20 cellular contexts compared by ENCODE assay signal in the genomic region with DNA sequence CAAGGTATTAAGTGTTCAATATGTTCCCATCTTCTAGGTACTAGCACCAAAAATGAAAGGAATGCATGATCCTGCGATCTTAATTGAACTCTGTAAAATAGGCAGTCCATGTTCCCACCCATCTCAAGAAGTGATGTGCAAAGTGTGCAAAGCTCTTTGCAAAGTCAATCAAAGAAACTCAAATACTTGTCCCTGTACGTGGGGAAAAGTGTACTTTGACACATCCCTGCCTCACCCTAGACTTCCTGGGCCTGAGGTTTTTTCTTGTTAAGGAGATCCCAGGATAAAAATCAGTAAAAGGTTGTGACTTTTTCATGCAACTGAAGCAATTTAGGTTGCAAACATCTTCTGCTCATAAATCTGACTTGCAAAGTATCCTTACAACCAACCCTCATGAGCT. TPM values are rescaled to one million over a fixed set of nuclear protein-coding genes. Genes with fewer than 3 reads are reported as not detected.
DNase-seq lines count a peak whose midpoint lies in the region; ATAC-seq and TF ChIP-seq lines count a peak whose summit lies in the region.
"Had no signal": no experiment of that assay in that cellular context is flagged by ENCODE, and none has a peak within 500 bp of the region (broad histone marks: within the 10 kb centered on the region; RNA-seq: fewer than 3 reads in every experiment).

No MANE protein-coding gene starts in this region.

- ATAC-seq in T-helper 17 cell, result no peak
- ATAC-seq in memory B cell (ENCODE audit: low read depth), result no peak
- ATAC-seq: activated CD8-positive, alpha-beta T cell treated with anti-CD3 and anti-CD28 coated beads, Interleukin-2, amount 10 ng/mL, durations not matched to agents 7 days and 5 days; activated T-helper 17 cell treated with anti-CD3 and anti-CD28 coated beads, Interleukin-2, amount 50 U/mL, for 72 hours had no signal

- H3K27me3 ChIP-seq in tibial artery, result no peaks in the 10 kb centered on the region
- no peaks in the 10 kb centered on the region for H3K27me3 ChIP-seq in uterus
- H3K27me3 ChIP-seq: thyroid gland had no signal

- no peaks in the 10 kb centered on the region for H3K9me3 Mint-ChIP-seq in activated T-cell treated with anti-CD3 and anti-CD28 coated beads, Interleukin-2, amount 50 U/mL, for 24 hours
- H3K9me3 Mint-ChIP-seq in memory B cell, result no peaks in the 10 kb centered on the region
- H3K9me3 Mint-ChIP-seq: activated T-helper 17 cell treated with anti-CD3 and anti-CD28 coated beads, Interleukin-2, amount 50 U/mL, for 72 hours had no signal

- H3K36me3 ChIP-seq in tibial artery (peaks cover 10 to 12% (median 11%) of the 10 kb centered on the region in 3 donors), uterus (no peaks in the 10 kb centered on the region)

- TF ChIP-seq CTCF in tibial artery (IDR thresholded peaks at IDR 0.05) (no peak), uterus (IDR thresholded peaks at IDR 0.05) (no peak)

- no peak for DNase-seq in activated T-cell treated with anti-CD3 and anti-CD28 coated beads, Interleukin-2, amount 50 U/mL, for 24 hours
- no peak for DNase-seq in activated T-cell treated with anti-CD3 and anti-CD28 coated beads, Interleukin-2, amount 50 U/mL, for 1 hour
- DNase-seq in T-helper 17 cell (no peak), memory B cell (ENCODE audit: low spot score in 2 of 2) (no peak), tibial artery (no peak), uterus (no peak), pons (ENCODE audit: low spot score) (no peak)
- no peak for DNase-seq in NK-92 treated with Interleukin-12 subunit alpha and Interleukin-12 subunit beta, amount 100 ng/mL, for 24 hours (lab: John Stamatoyannopoulos, UW)
- DNase-seq: activated CD8-positive, alpha-beta T cell treated with anti-CD3 and anti-CD28 coated beads, Interleukin-2, amount 10 ng/mL, durations not matched to agents 7 days and 5 days; aorta; EL; foreskin fibroblast; NCI-H146; NCI-H226; stimulated activated CD4-positive, alpha-beta T cell treated with anti-CD3 and anti-CD28 coated beads, Interleukin-4, amount 100 ng/mL, for 4 hours; stimulated activated CD8-positive, alpha-beta memory T cell treated with anti-CD3 and anti-CD28 coated beads, Interleukin-4, amount 100 ng/mL, for 48 hours; SW 1271; thyroid gland had no signal

- H3K27me3 Mint-ChIP-seq in activated T-cell treated with anti-CD3 and anti-CD28 coated beads, Interleukin-2, amount 50 U/mL, for 24 hours, result no peaks in the 10 kb centered on the region
- H3K27me3 Mint-ChIP-seq in T-helper 17 cell, result no peaks in the 10 kb centered on the region
- no peaks in the 10 kb centered on the region for H3K27me3 Mint-ChIP-seq in memory B cell
- H3K27me3 Mint-ChIP-seq: activated T-helper 17 cell treated with anti-CD3 and anti-CD28 coated beads, Interleukin-2, amount 50 U/mL, for 72 hours had no signal

- H3K4me3 Mint-ChIP-seq in activated T-cell treated with anti-CD3 and anti-CD28 coated beads, Interleukin-2, amount 50 U/mL, for 24 hours, result no peak overlapping the region
- H3K4me3 Mint-ChIP-seq in T-helper 17 cell (peak overlapping the region; percentile 12), memory B cell (no peak overlapping the region)
- H3K4me3 Mint-ChIP-seq: activated CD8-positive, alpha-beta T cell treated with anti-CD3 and anti-CD28 coated beads, Interleukin-2, amount 10 ng/mL, durations not matched to agents 7 days and 5 days; activated T-helper 17 cell treated with anti-CD3 and anti-CD28 coated beads, Interleukin-2, amount 50 U/mL, for 72 hours had no signal

- intact Hi-C loops in tibial artery (cut with DNase I; ENCODE audit: low total_unique reads) (no loop called here), uterus (cut with DNase I; ENCODE audit: low total_unique reads) (no loop called here)

- H3K36me3 Mint-ChIP-seq in activated T-cell treated with anti-CD3 and anti-CD28 coated beads, Interleukin-2, amount 50 U/mL, for 24 hours (ENCODE audit: low read depth), result peaks cover 89% of the 10 kb centered on the region
- H3K36me3 Mint-ChIP-seq in T-helper 17 cell (ENCODE audit: low read depth) (peaks cover 8% of the 10 kb centered on the region), memory B cell (peaks cover 12% of the 10 kb centered on the region)

- no peak overlapping the region for H3K4me3 ChIP-seq in tibial artery
- no peak overlapping the region for H3K4me3 ChIP-seq in uterus
- H3K4me3 ChIP-seq: smooth muscle cell, thyroid gland had no signal

- H3K27ac Mint-ChIP-seq in activated T-cell treated with anti-CD3 and anti-CD28 coated beads, Interleukin-2, amount 50 U/mL, for 24 hours, result peak overlapping the region; percentile 92
- H3K27ac Mint-ChIP-seq in T-helper 17 cell, result peak overlapping the region; percentile 94
- H3K27ac Mint-ChIP-seq in memory B cell, result peak overlapping the region; percentile 55
- H3K27ac Mint-ChIP-seq: activated CD8-positive, alpha-beta T cell treated with anti-CD3 and anti-CD28 coated beads, Interleukin-2, amount 10 ng/mL, durations not matched to agents 7 days and 5 days had no signal

- TF ChIP-seq POLR2A in uterus (IDR thresholded peaks at IDR 0.05), result no peak

- peaks cover 4 to 94% (median 61%) of the 10 kb centered on the region in 4 donors for H3K4me1 ChIP-seq in tibial artery
- H3K4me1 ChIP-seq in uterus, result peaks cover 0 to 13% of the 10 kb centered on the region in 2 donors

- H3K27ac ChIP-seq in tibial artery (peak overlapping the region; percentile 1 to 78), uterus (no peak overlapping the region)

- H3K9me3 ChIP-seq in T-helper 17 cell (ENCODE audit: control insufficient read depth, low read length, poor library complexity, severe bottlenecking), result no peaks in the 10 kb centered on the region
- H3K9me3 ChIP-seq in tibial artery, result no peaks in the 10 kb centered on the region
- no peaks in the 10 kb centered on the region for H3K9me3 ChIP-seq in uterus
- H3K9me3 ChIP-seq: thyroid gland had no signal

- H3K4me1 Mint-ChIP-seq in activated T-cell treated with anti-CD3 and anti-CD28 coated beads, Interleukin-2, amount 50 U/mL, for 24 hours (ENCODE audit: low read depth), result peaks cover 69% of the 10 kb centered on the region
- H3K4me1 Mint-ChIP-seq in T-helper 17 cell (peaks cover 57% of the 10 kb centered on the region), memory B cell (peaks cover 45% of the 10 kb centered on the region)

RNA-seq across cellular contexts. Expression of gene HNRNPA3, which starts 25.3 kb away (rescaled TPM):
- 100 to 1,000 TPM; 179 to 183 TPM for total RNA-seq in T-helper 17 cell
- total RNA-seq in uterus, result 100 to 1,000 TPM in 2 of 4 donors, 10 to 100 TPM in 2; 56.4 to 256 (median 107) TPM

RNA-seq across cellular contexts. Expression of gene NFE2L2, which starts 26.6 kb away (rescaled TPM):
- 10 to 100 TPM; 58.0 to 65.5 TPM for total RNA-seq in T-helper 17 cell
- 100 to 1,000 TPM in 1 of 4 donors, 10 to 100 TPM in 3; 53.0 to 148 (median 90.0) TPM for total RNA-seq in uterus

Comparison
In these comparisons a context has a peak if more than half of its experiments do, and no peak if none do; other contexts are left out.
1. H3K27ac ChIP-seq: peak in tibial artery (2 of 2); none in uterus (0 of 2).
2. Peak in every context shown above with its lines, with median percentiles within 50 percentile points of each other: H3K27ac Mint-ChIP-seq.